Comparison of ENCODE assay signal across 14 cellular contexts in the genomic region with DNA sequence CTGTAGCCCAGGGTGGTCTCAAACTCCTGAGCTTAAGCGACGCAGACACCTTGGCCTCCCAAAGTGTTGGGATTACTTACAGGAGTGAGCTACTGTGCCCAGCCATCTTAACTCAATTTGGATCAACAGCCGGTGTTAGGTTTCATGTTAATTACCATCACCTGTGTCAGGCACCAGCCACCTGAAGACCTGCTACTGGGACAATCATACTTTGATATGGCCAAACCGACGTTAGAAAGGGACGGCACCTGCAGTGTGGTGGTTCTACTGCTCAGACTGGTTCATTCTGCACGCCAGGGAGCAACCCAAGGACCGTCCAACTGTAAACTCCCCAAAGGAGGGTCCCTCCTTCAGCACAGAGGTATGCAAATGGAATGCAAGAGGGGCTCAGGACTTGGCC. TPM values are rescaled to one million over a fixed set of nuclear protein-coding genes. Genes with fewer than 3 reads are reported as not detected.
DNase-seq lines count a peak whose midpoint lies in the region; ATAC-seq, FAIRE-seq and TF ChIP-seq lines count a peak whose summit lies in the region.
"Had no signal": no experiment of that assay in that cellular context is flagged by ENCODE, and none has a peak within 500 bp of the region (broad histone marks: within the 10 kb centered on the region; RNA-seq: fewer than 3 reads in every experiment).

No MANE protein-coding gene starts in this region.

- POLR2A ChIA-PET in activated CD8-positive, alpha-beta T cell treated with anti-CD3 and anti-CD28 coated beads for 36 hours (lab: Charles Lee) = no interaction called here
- POLR2A ChIA-PET in activated CD8-positive, alpha-beta T cell treated with anti-CD3 and anti-CD28 coated beads, Interleukin-2, amount 10 ng/mL, durations not matched to agents 7 days and 5 days (lab: Charles Lee) = no interaction called here

- H3K9me3 ChIP-seq in skeletal muscle tissue (ENCODE audit: control insufficient read depth in 3 of 3, low read length in 3 of 3) = no peaks in the 10 kb centered on the region
- H3K9me3 ChIP-seq: tibial artery had no signal

- no peak overlapping the region for H3K27ac Mint-ChIP-seq in activated CD8-positive, alpha-beta T cell treated with anti-CD3 and anti-CD28 coated beads for 36 hours
- H3K27ac Mint-ChIP-seq in activated CD8-positive, alpha-beta T cell treated with anti-CD3 and anti-CD28 coated beads, Interleukin-2, amount 10 ng/mL, durations not matched to agents 7 days and 5 days = no peak overlapping the region
- H3K27ac Mint-ChIP-seq in dendritic cell treated with granulocyte-macrophage colony-stimulating factor and Interleukin-4, amounts not matched to agents 40 ng/mL and 50 ng/mL, for 4 days = peak overlapping the region; percentile 57
- H3K27ac Mint-ChIP-seq: T-helper 1 cell treated with Interleukin-12 subunit alpha and Interleukin-12 subunit beta and Interleukin-4 antibody, amounts not matched to agents 30 μg/mL and 1 μg/mL, for 36 hours had no signal

- H3K4me1 ChIP-seq in skeletal muscle tissue (ENCODE audit: control insufficient read depth in 3 of 3, insufficient read depth in 3 of 3, low read length in 3 of 3) = peaks cover 7 to 10% (median 8%) of the 10 kb centered on the region in 3 donors

- H3K36me3 Mint-ChIP-seq in activated CD8-positive, alpha-beta T cell treated with anti-CD3 and anti-CD28 coated beads for 36 hours (ENCODE audit: low read depth) = peaks cover 4% of the 10 kb centered on the region
- no peaks in the 10 kb centered on the region for H3K36me3 Mint-ChIP-seq in activated CD8-positive, alpha-beta T cell treated with anti-CD3 and anti-CD28 coated beads, Interleukin-2, amount 10 ng/mL, durations not matched to agents 7 days and 5 days (ENCODE audit: low read depth)
- H3K36me3 Mint-ChIP-seq in dendritic cell treated with granulocyte-macrophage colony-stimulating factor and Interleukin-4, amounts not matched to agents 40 ng/mL and 50 ng/mL, for 4 days (ENCODE audit: low read depth) = peaks cover 21% of the 10 kb centered on the region

- DNase-seq in activated CD8-positive, alpha-beta T cell treated with anti-CD3 and anti-CD28 coated beads for 36 hours = no peak
- DNase-seq in activated CD8-positive, alpha-beta T cell treated with anti-CD3 and anti-CD28 coated beads, Interleukin-2, amount 10 ng/mL, durations not matched to agents 7 days and 5 days = no peak
- DNase-seq in NCI-H510A (lab: John Stamatoyannopoulos, UW) (peak; percentile 9), D721Med (ENCODE audit: insufficient read length, low spot score) (no peak), NOMO-1 treated with DMSO at 0.1 percent for 48 hours (lab: John Stamatoyannopoulos, UW; ENCODE audit: unreplicated experiment) (no peak)
- DNase-seq in stimulated activated CD4-positive, alpha-beta T cell treated with anti-CD3 and anti-CD28 coated beads, Interleukin-4, amount 100 ng/mL, for 24 hours = no peak
- DNase-seq: activated naive CD4-positive, alpha-beta T cell treated with Interleukin-2 at 50 U/mL for 16 hours; central memory CD4-positive, alpha-beta T cell; head of caudate nucleus; Karpas-422; tibial artery had no signal

- TF ChIP-seq CTCF in activated CD8-positive, alpha-beta T cell treated with anti-CD3 and anti-CD28 coated beads for 36 hours (IDR thresholded peaks at IDR 0.05) = no peak
- no peak for TF ChIP-seq CTCF in D721Med (IDR thresholded peaks at IDR 0.05; ENCODE audit: insufficient read depth, missing control alignments)

- CTCF ChIA-PET in activated CD8-positive, alpha-beta T cell treated with anti-CD3 and anti-CD28 coated beads for 36 hours (lab: Charles Lee) = interaction anchor here (0.8 to 1.1 kb wide), 2 partner anchors 8 to 669 kb away, joined by 3 to 4 read pairs; no protein-coding TSS in a partner anchor
- CTCF ChIA-PET in activated CD8-positive, alpha-beta T cell treated with anti-CD3 and anti-CD28 coated beads, Interleukin-2, amount 10 ng/mL, durations not matched to agents 7 days and 5 days (lab: Charles Lee) = interaction anchor here (0.6 to 1.7 kb wide), 2 partner anchors 32 to 350 kb away, joined by 4 read pairs; no protein-coding TSS in a partner anchor

- H3K36me3 ChIP-seq in skeletal muscle tissue (ENCODE audit: control insufficient read depth in 3 of 3, insufficient read depth in 3 of 3, low read length in 3 of 3) = peaks cover 0 to 4% (median 2%) of the 10 kb centered on the region in 3 donors

- H3K27ac ChIP-seq in skeletal muscle tissue (ENCODE audit: low read depth, low read length) = peak overlapping the region; percentile 23
- H3K27ac ChIP-seq: tibial artery had no signal

- no peaks in the 10 kb centered on the region for H3K27me3 Mint-ChIP-seq in activated CD8-positive, alpha-beta T cell treated with anti-CD3 and anti-CD28 coated beads for 36 hours
- peaks cover 2% of the 10 kb centered on the region for H3K27me3 Mint-ChIP-seq in activated CD8-positive, alpha-beta T cell treated with anti-CD3 and anti-CD28 coated beads, Interleukin-2, amount 10 ng/mL, durations not matched to agents 7 days and 5 days (ENCODE audit: low read depth)
- no peaks in the 10 kb centered on the region for H3K27me3 Mint-ChIP-seq in dendritic cell treated with granulocyte-macrophage colony-stimulating factor and Interleukin-4, amounts not matched to agents 40 ng/mL and 50 ng/mL, for 4 days

- intact Hi-C loops in activated CD8-positive, alpha-beta T cell treated with anti-CD3 and anti-CD28 coated beads for 36 hours (cut with micrococcal nuclease) = no loop called here
- intact Hi-C loops in dendritic cell treated with granulocyte-macrophage colony-stimulating factor and Interleukin-4, amounts not matched to agents 40 ng/mL and 50 ng/mL, for 4 days (cut with micrococcal nuclease) = no loop called here

- peak overlapping the region in 1 of 3 donors; percentile 24 for H3K4me3 ChIP-seq in skeletal muscle tissue (ENCODE audit: low read length in 3 of 3)
- H3K4me3 ChIP-seq: tibial artery had no signal

- peak overlapping the region; percentile 76 for H3K4me3 Mint-ChIP-seq in activated CD8-positive, alpha-beta T cell treated with anti-CD3 and anti-CD28 coated beads for 36 hours
- H3K4me3 Mint-ChIP-seq in activated CD8-positive, alpha-beta T cell treated with anti-CD3 and anti-CD28 coated beads, Interleukin-2, amount 10 ng/mL, durations not matched to agents 7 days and 5 days = no peak overlapping the region
- H3K4me3 Mint-ChIP-seq in dendritic cell treated with granulocyte-macrophage colony-stimulating factor and Interleukin-4, amounts not matched to agents 40 ng/mL and 50 ng/mL, for 4 days = no peak overlapping the region

- no peaks in the 10 kb centered on the region for H3K27me3 ChIP-seq in skeletal muscle tissue (ENCODE audit: control insufficient read depth in 3 of 3, insufficient read depth in 3 of 3, low read length in 3 of 3)
- H3K27me3 ChIP-seq: tibial artery had no signal

- H3K9ac ChIP-seq in skeletal muscle tissue (ENCODE audit: low read depth in 1 of 3, low read length in 3 of 3) = no peak overlapping the region

- FAIRE-seq in D721Med (lab: Jason Lieb, UNC) = no peak

- no peaks in the 10 kb centered on the region for H3K9me3 Mint-ChIP-seq in activated CD8-positive, alpha-beta T cell treated with anti-CD3 and anti-CD28 coated beads for 36 hours
- no peaks in the 10 kb centered on the region for H3K9me3 Mint-ChIP-seq in activated CD8-positive, alpha-beta T cell treated with anti-CD3 and anti-CD28 coated beads, Interleukin-2, amount 10 ng/mL, durations not matched to agents 7 days and 5 days (ENCODE audit: insufficient read depth)
- H3K9me3 Mint-ChIP-seq in dendritic cell treated with granulocyte-macrophage colony-stimulating factor and Interleukin-4, amounts not matched to agents 40 ng/mL and 50 ng/mL, for 4 days = no peaks in the 10 kb centered on the region
- H3K9me3 Mint-ChIP-seq: T-helper 1 cell treated with Interleukin-12 subunit alpha and Interleukin-12 subunit beta and Interleukin-4 antibody, amounts not matched to agents 30 μg/mL and 1 μg/mL, for 36 hours had no signal

- H3K4me1 Mint-ChIP-seq in activated CD8-positive, alpha-beta T cell treated with anti-CD3 and anti-CD28 coated beads for 36 hours (ENCODE audit: low read depth) = peaks cover 25% of the 10 kb centered on the region
- H3K4me1 Mint-ChIP-seq in activated CD8-positive, alpha-beta T cell treated with anti-CD3 and anti-CD28 coated beads, Interleukin-2, amount 10 ng/mL, durations not matched to agents 7 days and 5 days (ENCODE audit: low read depth) = peaks cover 24% of the 10 kb centered on the region
- peaks cover 38% of the 10 kb centered on the region for H3K4me1 Mint-ChIP-seq in dendritic cell treated with granulocyte-macrophage colony-stimulating factor and Interleukin-4, amounts not matched to agents 40 ng/mL and 50 ng/mL, for 4 days (ENCODE audit: low read depth)

- no peak for ATAC-seq in activated CD8-positive, alpha-beta T cell treated with anti-CD3 and anti-CD28 coated beads for 36 hours
- no peak for ATAC-seq in activated CD8-positive, alpha-beta T cell treated with anti-CD3 and anti-CD28 coated beads, Interleukin-2, amount 10 ng/mL, durations not matched to agents 7 days and 5 days

RNA-seq across cellular contexts. Expression of gene FAM220A, which starts 2.2 kb away (rescaled TPM):
- total RNA-seq in activated CD8-positive, alpha-beta T cell treated with anti-CD3 and anti-CD28 coated beads for 36 hours = 10 to 100 TPM; 10.7 to 11.3 TPM
- total RNA-seq in activated CD8-positive, alpha-beta T cell treated with anti-CD3 and anti-CD28 coated beads, Interleukin-2, amount 10 ng/mL, durations not matched to agents 7 days and 5 days = 10 to 100 TPM; 11.6 to 16.7 TPM
- total RNA-seq in skeletal muscle tissue = 16.2 TPM

RNA-seq across cellular contexts. Expression of gene RAC1, which starts 27.7 kb away (rescaled TPM):
- total RNA-seq in activated CD8-positive, alpha-beta T cell treated with anti-CD3 and anti-CD28 coated beads for 36 hours = 100 to 1,000 TPM; 143 to 152 TPM
- 100 to 1,000 TPM; 182 to 186 TPM for total RNA-seq in activated CD8-positive, alpha-beta T cell treated with anti-CD3 and anti-CD28 coated beads, Interleukin-2, amount 10 ng/mL, durations not matched to agents 7 days and 5 days
- 30.8 TPM for total RNA-seq in skeletal muscle tissue
